1 cellular context compared by ENCODE assay signal in genomic region chr1:243471754-243472725, GRCh38.
TF ChIP-seq lines count a peak whose summit lies in the region.

No MANE protein-coding gene starts in this region.

TF ChIP-seq in IMR-90, 13 proteins besides CTCF, POLR2A, EP300 and RAD21 (continued from another document):
- no peak for TF ChIP-seq USF2 (IDR thresholded peaks at IDR 0.05; ENCODE audit: low read depth, low read length)
- TF ChIP-seq SMC3 (IDR thresholded peaks at IDR 0.05; ENCODE audit: low read depth, low read length), result no peak
TF ChIP-seq in IMR-90: peak in this region for 0.
